In the genomic region with DNA sequence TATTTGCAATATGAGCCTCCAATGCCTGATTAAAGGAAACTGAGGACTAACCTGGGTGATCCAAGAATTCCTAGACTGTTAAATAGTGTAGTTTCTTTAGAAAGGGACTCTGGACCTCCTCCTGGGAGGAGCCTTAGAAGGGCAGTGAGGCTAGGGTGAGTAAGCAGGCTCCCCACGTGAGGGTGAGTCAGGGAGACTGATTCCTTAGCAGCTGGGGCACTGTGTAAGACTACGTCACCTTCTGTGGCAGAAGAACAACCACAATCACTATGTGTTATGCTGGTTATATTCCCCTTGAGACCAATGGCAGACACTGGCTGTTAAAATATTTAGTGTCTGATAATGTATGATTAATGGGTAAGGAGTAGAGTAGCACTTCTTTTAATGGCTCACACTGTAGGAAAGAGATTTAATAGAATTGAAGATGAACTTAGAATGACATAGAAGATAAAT, we compare ENCODE assay signal across 1 cellular context.
A peak's percentile ranks its signal among the peaks of the same experiment; 100 is the strongest.
TF ChIP-seq lines count a peak whose summit lies in the region.

No MANE protein-coding gene starts in this region.

TF ChIP-seq in HCT116, 20 proteins besides CTCF, POLR2A, EP300 and RAD21 (continued from another document):
- TF ChIP-seq, protein P1, sequence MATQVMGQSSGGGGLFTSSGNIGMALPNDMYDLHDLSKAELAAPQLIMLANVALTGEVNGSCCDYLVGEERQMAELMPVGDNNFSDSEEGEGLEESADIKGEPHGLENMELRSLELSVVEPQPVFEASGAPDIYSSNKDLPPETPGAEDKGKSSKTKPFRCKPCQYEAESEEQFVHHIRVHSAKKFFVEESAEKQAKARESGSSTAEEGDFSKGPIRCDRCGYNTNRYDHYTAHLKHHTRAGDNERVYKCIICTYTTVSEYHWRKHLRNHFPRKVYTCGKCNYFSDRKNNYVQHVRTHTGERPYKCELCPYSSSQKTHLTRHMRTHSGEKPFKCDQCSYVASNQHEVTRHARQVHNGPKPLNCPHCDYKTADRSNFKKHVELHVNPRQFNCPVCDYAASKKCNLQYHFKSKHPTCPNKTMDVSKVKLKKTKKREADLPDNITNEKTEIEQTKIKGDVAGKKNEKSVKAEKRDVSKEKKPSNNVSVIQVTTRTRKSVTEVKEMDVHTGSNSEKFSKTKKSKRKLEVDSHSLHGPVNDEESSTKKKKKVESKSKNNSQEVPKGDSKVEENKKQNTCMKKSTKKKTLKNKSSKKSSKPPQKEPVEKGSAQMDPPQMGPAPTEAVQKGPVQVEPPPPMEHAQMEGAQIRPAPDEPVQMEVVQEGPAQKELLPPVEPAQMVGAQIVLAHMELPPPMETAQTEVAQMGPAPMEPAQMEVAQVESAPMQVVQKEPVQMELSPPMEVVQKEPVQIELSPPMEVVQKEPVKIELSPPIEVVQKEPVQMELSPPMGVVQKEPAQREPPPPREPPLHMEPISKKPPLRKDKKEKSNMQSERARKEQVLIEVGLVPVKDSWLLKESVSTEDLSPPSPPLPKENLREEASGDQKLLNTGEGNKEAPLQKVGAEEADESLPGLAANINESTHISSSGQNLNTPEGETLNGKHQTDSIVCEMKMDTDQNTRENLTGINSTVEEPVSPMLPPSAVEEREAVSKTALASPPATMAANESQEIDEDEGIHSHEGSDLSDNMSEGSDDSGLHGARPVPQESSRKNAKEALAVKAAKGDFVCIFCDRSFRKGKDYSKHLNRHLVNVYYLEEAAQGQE (IDR thresholded peaks at IDR 0.05; ENCODE audit: low read depth), result no peak
- TF ChIP-seq POLR2AphosphoS5 (IDR thresholded peaks at IDR 0.05; ENCODE audit: low read depth, low read length) (peak; percentile 29; the same call in 1 of the 2 replicates), FOSL1 (IDR thresholded peaks at IDR 0.05; ENCODE audit: low read depth) (peak; percentile 94), EZH2phosphoT487 (IDR thresholded peaks at IDR 0.05; ENCODE audit: borderline replicate concordance) (no peak), EGR1 (IDR thresholded peaks at IDR 0.05; ENCODE audit: low read depth) (no peak), SP1 (IDR thresholded peaks at IDR 0.05; ENCODE audit: low read depth) (peak; percentile 64), SRF (IDR thresholded peaks at IDR 0.05; ENCODE audit: low read depth) (peak; percentile 80)
